12 cellular contexts compared by ENCODE assay signal in the genomic region with DNA sequence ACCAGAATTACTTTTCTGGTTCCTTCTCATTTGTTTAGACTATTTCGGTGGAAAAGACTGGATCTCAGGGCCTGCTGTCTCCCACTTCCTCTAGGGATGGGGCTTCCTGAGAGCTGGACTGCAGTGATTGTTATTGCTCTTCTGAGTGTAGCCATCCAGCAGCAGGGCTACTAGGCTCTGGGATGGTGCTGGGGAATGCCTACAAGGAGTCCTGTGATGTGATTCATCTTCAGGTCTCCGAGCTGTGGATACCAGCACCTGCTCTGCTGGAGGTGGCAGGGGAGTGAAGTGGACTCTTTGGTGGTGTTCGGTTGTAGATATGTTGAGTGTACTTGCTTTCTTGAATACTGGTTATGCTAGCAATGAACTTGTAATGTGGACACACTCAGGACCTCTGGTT. TPM values are rescaled to one million over a fixed set of nuclear protein-coding genes. Genes with fewer than 3 reads are reported as not detected.
DNase-seq lines count a peak whose midpoint lies in the region; ATAC-seq, FAIRE-seq and TF ChIP-seq lines count a peak whose summit lies in the region.
"Had no signal": no experiment of that assay in that cellular context is flagged by ENCODE, and none has a peak within 500 bp of the region (broad histone marks: within the 10 kb centered on the region; RNA-seq: fewer than 3 reads in every experiment).

No MANE protein-coding gene starts in this region.

- peaks cover 64% of the 10 kb centered on the region for H3K79me2 ChIP-seq in HepG2 (ENCODE audit: insufficient read depth, low read length)

- H3K9ac ChIP-seq in HUES64 (ENCODE audit: low read depth, low read length) (0 out of 2 replicates have a peak overlapping the region, but pooled peaks have one; percentile 39), HepG2 (ENCODE audit: insufficient read depth, low read depth, low read length) (no peak overlapping the region)

- POLR2A ChIA-PET in HepG2 (lab: Yijun Ruan, JAX): no interaction called here

- TF ChIP-seq RAD21 in HepG2 (CRISPR knock-in tag; IDR thresholded peaks at IDR 0.05): no peak

- H4K20me1 ChIP-seq in HepG2 (ENCODE audit: insufficient read depth, low read length): peaks cover 9% of the 10 kb centered on the region; the same call in 1 of the 2 replicates

- TF ChIP-seq EP300 in HepG2 (IDR thresholded peaks at IDR 0.05; ENCODE audit: low read depth in 2 of 2, low read length in 2 of 2) (no peak), HepG2 (CRISPR knock-in tag; IDR thresholded peaks at IDR 0.05; ENCODE audit: borderline replicate concordance) (no peak)

- H3K27ac Mint-ChIP-seq in nephron progenitor cell: peak overlapping the region; percentile 78

- peak overlapping the region; percentile 33; the same call in 1 of the 2 replicates for H3K27ac ChIP-seq in HUES64 (ENCODE audit: low read depth, low read length)
- no peak overlapping the region for H3K27ac ChIP-seq in prostate gland
- H3K27ac ChIP-seq in HepG2 (ENCODE audit: extremely low read length, insufficient read depth, low read length): no peak overlapping the region
- H3K27ac ChIP-seq: SJSA1 had no signal

- peaks cover 16% of the 10 kb centered on the region for H3K4me1 ChIP-seq in HUES64 (ENCODE audit: insufficient read depth, low read length)
- H3K4me1 ChIP-seq in prostate gland (replicated peaks): no peaks in the 10 kb centered on the region
- H3K4me1 ChIP-seq in HepG2 (ENCODE audit: insufficient read depth, low read length): peaks cover 11% of the 10 kb centered on the region
- H3K4me1 ChIP-seq: SJSA1 had no signal

- H3K4me3 ChIP-seq in HUES64 (ENCODE audit: low read length) (no peak overlapping the region), prostate gland (no peak overlapping the region), HepG2 (replicated peaks in 1 of 3; ENCODE audit: insufficient read depth in 1 of 3, low read depth in 2 of 3, low read length in 3 of 3) (no peak overlapping the region)
- H3K4me3 ChIP-seq: SJSA1 had no signal

- H3K27me3 ChIP-seq in HUES64 (ENCODE audit: insufficient read depth, low read length) (no peaks in the 10 kb centered on the region), prostate gland (replicated peaks; ENCODE audit: insufficient read depth) (no peaks in the 10 kb centered on the region), HepG2 (ENCODE audit: control insufficient read depth in 1 of 2, insufficient read depth in 2 of 2, low read length in 2 of 2) (no peaks in the 10 kb centered on the region)
- H3K27me3 ChIP-seq: SJSA1 had no signal

- H3K36me3 ChIP-seq in HUES64 (ENCODE audit: insufficient read depth, low read length) (peaks cover 51% of the 10 kb centered on the region), prostate gland (no peaks in the 10 kb centered on the region), HepG2 (replicated peaks in 1 of 2; ENCODE audit: control insufficient read depth in 1 of 2, insufficient read depth in 2 of 2, low read length in 2 of 2) (peaks cover 7 to 40% of the 10 kb centered on the region in 2 experiments; a peak in 4 of 5 replicates)

- ATAC-seq in GM21360 (IDR thresholded peaks at IDR 0.05; ENCODE audit: unreplicated experiment): peak; percentile 3
- ATAC-seq in HepG2: no peak

- no peak overlapping the region for H3K4me2 ChIP-seq in HepG2 (ENCODE audit: low read depth, low read length)

- 88% methylated on average over 3 of the region's 3 CpGs for WGBS in HUES64
- WGBS in prostate gland: 100% methylated on average over 3 of the region's 3 CpGs
- WGBS in HepG2 (ENCODE audit: low lambda C conversion rate): 97% methylated on average over 3 of the region's 3 CpGs

- no peak for FAIRE-seq in HepG2 (lab: Jason Lieb, UNC)
- FAIRE-seq: kidney had no signal

- H2AFZ ChIP-seq in HepG2 (ENCODE audit: low read length): no peak overlapping the region

- in situ Hi-C loops in HepG2 (cut with HindIII; ENCODE audit: extremely low pct_ligation_motif_present, low pct_unique_long_range_greater_than_20kb): no loop called here

- peaks cover 95% of the 10 kb centered on the region for H3K36me3 Mint-ChIP-seq in nephron progenitor cell (ENCODE audit: low read depth)

- CTCF ChIA-PET in HepG2 (lab: Yijun Ruan, JAX; ENCODE audit: low intra/inter-chr PET ratio, low total read pairs): no interaction called here

- TF ChIP-seq POLR2A in prostate gland (IDR thresholded peaks at IDR 0.05) (no peak), HepG2 (IDR thresholded peaks at IDR 0.05; ENCODE audit: insufficient read depth in 1 of 2, low read depth in 2 of 2, low read length in 2 of 2) (no peak)

- DNase-seq in dermis blood vessel endothelial cell (peak; percentile 41), nephron progenitor cell (no peak), prostate gland (ENCODE audit: low spot score) (no peak), SHP77 treated with DMSO at 0.1 percent for 48 hours (lab: John Stamatoyannopoulos, UW) (no peak), HepG2 (ENCODE audit: low spot score) (no peak)
- DNase-seq: DMS 273 treated with DMSO at 0.1 percent for 48 hours, kidney, NCI-H446, substantia nigra had no signal

- no peak overlapping the region for H3K4me3 Mint-ChIP-seq in nephron progenitor cell

- TF ChIP-seq CTCF in nephron progenitor cell (IDR thresholded peaks at IDR 0.05): no peak
- no peak for TF ChIP-seq CTCF in prostate gland (IDR thresholded peaks at IDR 0.05)
- TF ChIP-seq CTCF in HepG2 (CRISPR knock-in tag; IDR thresholded peaks at IDR 0.05): no peak

- H3K9me3 ChIP-seq in HUES64 (ENCODE audit: insufficient read depth, low read depth, low read length) (no peaks in the 10 kb centered on the region), prostate gland (no peaks in the 10 kb centered on the region), HepG2 (ENCODE audit: low read length) (no peaks in the 10 kb centered on the region)

- intact Hi-C loops in prostate gland (cut with DNase I) (no loop called here), HepG2 (cut with micrococcal nuclease; ENCODE audit: unreplicated experiment) (no loop called here)

- H3K27me3 Mint-ChIP-seq in nephron progenitor cell (ENCODE audit: low read depth, poor library complexity): no peaks in the 10 kb centered on the region

- peaks cover 49% of the 10 kb centered on the region for H3K9me3 Mint-ChIP-seq in nephron progenitor cell

- BruUV-seq in HepG2 (replicated peaks; lab: Mats Ljungman, UMichigan): no TSS peak

- peaks cover 10% of the 10 kb centered on the region for H3K4me1 Mint-ChIP-seq in nephron progenitor cell

TF ChIP-seq in HepG2, 621 proteins besides CTCF, POLR2A, EP300 and RAD21 (continues in another document):
- TF ChIP-seq ZMAT3 (CRISPR knock-in tag; conservative IDR thresholded peaks at IDR 0.05): no peak
- TF ChIP-seq FOXC1 (CRISPR knock-in tag; IDR thresholded peaks at IDR 0.05; ENCODE audit: borderline replicate concordance): no peak
- TF ChIP-seq PHF5A (CRISPR knock-in tag; IDR thresholded peaks at IDR 0.05; ENCODE audit: low read depth, unreplicated experiment): no peak
- no peak for TF ChIP-seq ZNF75D (CRISPR knock-in tag; IDR thresholded peaks at IDR 0.05; ENCODE audit: borderline replicate concordance)
- TF ChIP-seq, protein P1, sequence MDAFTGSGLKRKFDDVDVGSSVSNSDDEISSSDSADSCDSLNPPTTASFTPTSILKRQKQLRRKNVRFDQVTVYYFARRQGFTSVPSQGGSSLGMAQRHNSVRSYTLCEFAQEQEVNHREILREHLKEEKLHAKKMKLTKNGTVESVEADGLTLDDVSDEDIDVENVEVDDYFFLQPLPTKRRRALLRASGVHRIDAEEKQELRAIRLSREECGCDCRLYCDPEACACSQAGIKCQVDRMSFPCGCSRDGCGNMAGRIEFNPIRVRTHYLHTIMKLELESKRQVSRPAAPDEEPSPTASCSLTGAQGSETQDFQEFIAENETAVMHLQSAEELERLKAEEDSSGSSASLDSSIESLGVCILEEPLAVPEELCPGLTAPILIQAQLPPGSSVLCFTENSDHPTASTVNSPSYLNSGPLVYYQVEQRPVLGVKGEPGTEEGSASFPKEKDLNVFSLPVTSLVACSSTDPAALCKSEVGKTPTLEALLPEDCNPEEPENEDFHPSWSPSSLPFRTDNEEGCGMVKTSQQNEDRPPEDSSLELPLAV (CRISPR knock-in tag; conservative IDR thresholded peaks at IDR 0.05; ENCODE audit: low read depth): no peak
- no peak for TF ChIP-seq PTBP1 (IDR thresholded peaks at IDR 0.05; ENCODE audit: low read depth, low read length, poor library complexity, severe bottlenecking)

RNA-seq across cellular contexts. Expression of a gene that starts 42.7 kb away (rescaled TPM):
- 21.8 TPM for polyA plus RNA-seq in HUES64 (2013, experiment 1 of 2)
- 24.3 TPM for polyA plus RNA-seq in HUES64 (2013, experiment 2 of 2)
- total RNA-seq in dermis blood vessel endothelial cell: 38.5 and 51.2 TPM in 2 replicates
- 10 to 100 TPM; 29.3 to 51.7 TPM for total RNA-seq in prostate gland
- 17.9 and 33.0 TPM in 2 replicates for total RNA-seq in HepG2 (2016; rRNA removed; fragmentation: Illumina TruSeq; extraction: Trizol)
- total RNA-seq in HepG2 (2016; cell fraction: cytosol; rRNA removed; fragmentation: Illumina TruSeq; extraction: Trizol; ENCODE audit: low read depth): 20.7 and 22.4 TPM in 2 replicates
- total RNA-seq in HepG2 (2016; cell fraction: insoluble cytoplasmic fraction; rRNA removed; fragmentation: Illumina TruSeq; extraction: Trizol): 19.9 and 27.9 TPM in 2 replicates
- total RNA-seq in HepG2 (2016; cell fraction: membrane; rRNA removed; fragmentation: Illumina TruSeq; extraction: Trizol): 11.3 and 13.9 TPM in 2 replicates
- total RNA-seq in HepG2 (2016; cell fraction: nucleus; rRNA removed; fragmentation: Illumina TruSeq; extraction: Trizol): 17.7 and 18.1 TPM in 2 replicates
- polyA plus RNA-seq in HepG2 (2011; rRNA removed): 8.7 and 9.2 TPM in 2 replicates
- polyA plus RNA-seq in HepG2 (2011; cell fraction: cytosol; rRNA removed): 3.7 and 7.3 TPM in 2 replicates
- 6.9 and 8.6 TPM in 2 replicates for polyA plus RNA-seq in HepG2 (2011; cell fraction: nucleus; rRNA removed)
- polyA plus RNA-seq in HepG2 (2012): 14.1 and 20.8 TPM in 2 replicates
- 0.69 and 0.71 TPM in 2 replicates for polyA plus RNA-seq in HepG2 (2016; cell fraction: cytosol; fragmentation: Illumina TruSeq; extraction: Trizol; ENCODE audit: low read depth)
- 30.1 and 33.2 TPM in 2 replicates for polyA plus RNA-seq in HepG2 (2016; cell fraction: insoluble cytoplasmic fraction; fragmentation: Illumina TruSeq; extraction: Trizol; ENCODE audit: low read depth)
- 4.2 and 4.5 TPM in 2 replicates for polyA plus RNA-seq in HepG2 (2016; cell fraction: membrane; fragmentation: Illumina TruSeq; extraction: Trizol; ENCODE audit: low read depth)
- polyA plus RNA-seq in HepG2 (2016; cell fraction: nucleus; fragmentation: Illumina TruSeq; extraction: Trizol; ENCODE audit: insufficient read depth, low read depth): 19.9 and 20.7 TPM in 2 replicates
- 6.7 and 21.1 TPM in 2 replicates for polyA minus RNA-seq in HepG2 (2011; rRNA and poly(A)+ RNA removed; ENCODE audit: low replicate concordance)
- 14.4 and 17.4 TPM in 2 replicates for polyA minus RNA-seq in HepG2 (2011; cell fraction: cytosol; rRNA and poly(A)+ RNA removed)
- polyA minus RNA-seq in HepG2 (2011; cell fraction: nucleus; rRNA and poly(A)+ RNA removed): 20.8 and 21.9 TPM in 2 replicates
